1 cellular context compared by ENCODE assay signal in genomic region chr1:19407494-19408096, GRCh38.
TF ChIP-seq lines count a peak whose summit lies in the region.

No MANE protein-coding gene starts in this region.

TF ChIP-seq in GM23338, 12 proteins besides CTCF, POLR2A, EP300 and RAD21 (continued from another document):
- TF ChIP-seq ZNF462 (CRISPR knock-in tag; IDR thresholded peaks at IDR 0.05), result no peak
- TF ChIP-seq CREB1 (CRISPR knock-in tag; IDR thresholded peaks at IDR 0.05; ENCODE audit: low read depth), result no peak
- no peak for TF ChIP-seq STAT1 (IDR thresholded peaks at IDR 0.05; ENCODE audit: unreplicated experiment)
- TF ChIP-seq ZNF114 (CRISPR knock-in tag; IDR thresholded peaks at IDR 0.05), result no peak
- TF ChIP-seq POLR2AphosphoS5 (IDR thresholded peaks at IDR 0.05; ENCODE audit: low read depth), result no peak
- no peak for TF ChIP-seq JUNB (IDR thresholded peaks at IDR 0.05; ENCODE audit: unreplicated experiment)
- TF ChIP-seq, protein P1, sequence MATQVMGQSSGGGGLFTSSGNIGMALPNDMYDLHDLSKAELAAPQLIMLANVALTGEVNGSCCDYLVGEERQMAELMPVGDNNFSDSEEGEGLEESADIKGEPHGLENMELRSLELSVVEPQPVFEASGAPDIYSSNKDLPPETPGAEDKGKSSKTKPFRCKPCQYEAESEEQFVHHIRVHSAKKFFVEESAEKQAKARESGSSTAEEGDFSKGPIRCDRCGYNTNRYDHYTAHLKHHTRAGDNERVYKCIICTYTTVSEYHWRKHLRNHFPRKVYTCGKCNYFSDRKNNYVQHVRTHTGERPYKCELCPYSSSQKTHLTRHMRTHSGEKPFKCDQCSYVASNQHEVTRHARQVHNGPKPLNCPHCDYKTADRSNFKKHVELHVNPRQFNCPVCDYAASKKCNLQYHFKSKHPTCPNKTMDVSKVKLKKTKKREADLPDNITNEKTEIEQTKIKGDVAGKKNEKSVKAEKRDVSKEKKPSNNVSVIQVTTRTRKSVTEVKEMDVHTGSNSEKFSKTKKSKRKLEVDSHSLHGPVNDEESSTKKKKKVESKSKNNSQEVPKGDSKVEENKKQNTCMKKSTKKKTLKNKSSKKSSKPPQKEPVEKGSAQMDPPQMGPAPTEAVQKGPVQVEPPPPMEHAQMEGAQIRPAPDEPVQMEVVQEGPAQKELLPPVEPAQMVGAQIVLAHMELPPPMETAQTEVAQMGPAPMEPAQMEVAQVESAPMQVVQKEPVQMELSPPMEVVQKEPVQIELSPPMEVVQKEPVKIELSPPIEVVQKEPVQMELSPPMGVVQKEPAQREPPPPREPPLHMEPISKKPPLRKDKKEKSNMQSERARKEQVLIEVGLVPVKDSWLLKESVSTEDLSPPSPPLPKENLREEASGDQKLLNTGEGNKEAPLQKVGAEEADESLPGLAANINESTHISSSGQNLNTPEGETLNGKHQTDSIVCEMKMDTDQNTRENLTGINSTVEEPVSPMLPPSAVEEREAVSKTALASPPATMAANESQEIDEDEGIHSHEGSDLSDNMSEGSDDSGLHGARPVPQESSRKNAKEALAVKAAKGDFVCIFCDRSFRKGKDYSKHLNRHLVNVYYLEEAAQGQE (IDR thresholded peaks at IDR 0.05; ENCODE audit: unreplicated experiment), result no peak
